8 cellular contexts compared by ENCODE assay signal in genomic region chr11:122656631-122657101, GRCh38. TPM values are rescaled to one million over a fixed set of nuclear protein-coding genes. Genes with fewer than 3 reads are reported as not detected.
DNase-seq lines count a peak whose midpoint lies in the region; ATAC-seq and TF ChIP-seq lines count a peak whose summit lies in the region.

No MANE protein-coding gene starts in this region.

- H3K27ac Mint-ChIP-seq in IgD-negative memory B cell: peak overlapping the region in 1 of 3 donors; percentile 56
- H3K27ac Mint-ChIP-seq in activated CD8-positive, alpha-beta T cell treated with anti-CD3 and anti-CD28 coated beads for 36 hours: peak overlapping the region; percentile 91
- peak overlapping the region; percentile 83 to 93 for H3K27ac Mint-ChIP-seq in stimulated activated naive CD8-positive, alpha-beta T cell treated with anti-CD3 and anti-CD28 coated beads, Interleukin-15, amount 100 ng/mL, for 72 hours

- ATAC-seq in activated CD8-positive, alpha-beta T cell treated with anti-CD3 and anti-CD28 coated beads for 36 hours: peak; percentile 45
- peak; percentile 61 for ATAC-seq in stimulated activated naive CD8-positive, alpha-beta T cell treated with anti-CD3 and anti-CD28 coated beads, Interleukin-15, amount 100 ng/mL, for 72 hours
- ATAC-seq in HG03520 (IDR thresholded peaks at IDR 0.05; ENCODE audit: unreplicated experiment): no peak

- POLR2A ChIA-PET in activated CD8-positive, alpha-beta T cell treated with anti-CD3 and anti-CD28 coated beads for 36 hours (lab: Charles Lee): interaction anchor here (1.0 to 3.8 kb wide), 17 partner anchors 10 to 200 kb away, joined by 3 to 32 read pairs (median 4); no protein-coding TSS in a partner anchor

- no peaks in the 10 kb centered on the region for H3K9me3 ChIP-seq in esophagus (ENCODE audit: control insufficient read depth in 2 of 2, insufficient read depth in 1 of 2, low read depth in 1 of 2, low read length in 1 of 2)

- peak overlapping the region; percentile 75 to 88 for H3K27ac ChIP-seq in esophagus (ENCODE audit: low read depth in 2 of 2, low read length in 1 of 2)

- peaks cover 1% of the 10 kb centered on the region for H3K36me3 Mint-ChIP-seq in IgD-negative memory B cell
- H3K36me3 Mint-ChIP-seq in activated CD8-positive, alpha-beta T cell treated with anti-CD3 and anti-CD28 coated beads for 36 hours (ENCODE audit: low read depth): peaks cover 10% of the 10 kb centered on the region

- H3K9me3 Mint-ChIP-seq in IgD-negative memory B cell: no peaks in the 10 kb centered on the region
- H3K9me3 Mint-ChIP-seq in activated CD8-positive, alpha-beta T cell treated with anti-CD3 and anti-CD28 coated beads for 36 hours: no peaks in the 10 kb centered on the region
- no peaks in the 10 kb centered on the region for H3K9me3 Mint-ChIP-seq in stimulated activated naive CD8-positive, alpha-beta T cell treated with anti-CD3 and anti-CD28 coated beads, Interleukin-15, amount 100 ng/mL, for 72 hours

- H3K4me3 ChIP-seq in esophagus (ENCODE audit: low read depth in 1 of 2, low read length in 2 of 2): peak overlapping the region; percentile 64 to 92

- H3K27me3 ChIP-seq in esophagus (ENCODE audit: control insufficient read depth in 1 of 2, insufficient read depth in 2 of 2, low read length in 2 of 2): no peaks in the 10 kb centered on the region

- DNase-seq in Caki2 (ENCODE audit: low read depth) (peak; percentile 48), myocyte (ENCODE audit: low read depth) (peak; percentile 37), OCI-M1 (lab: John Stamatoyannopoulos, UW) (no peak)
- peak; percentile 59 for DNase-seq in activated CD8-positive, alpha-beta T cell treated with anti-CD3 and anti-CD28 coated beads for 36 hours
- peak; percentile 40 to 44 for DNase-seq in stimulated activated naive CD8-positive, alpha-beta T cell treated with anti-CD3 and anti-CD28 coated beads, Interleukin-15, amount 100 ng/mL, for 72 hours

- in situ Hi-C loops in Caki2 (cut with HindIII; ENCODE audit: low pct_unique_long_range_greater_than_20kb, low sequenced_read_pairs): no loop called here

- TF ChIP-seq CTCF in activated CD8-positive, alpha-beta T cell treated with anti-CD3 and anti-CD28 coated beads for 36 hours (IDR thresholded peaks at IDR 0.05): no peak

- intact Hi-C loops in activated CD8-positive, alpha-beta T cell treated with anti-CD3 and anti-CD28 coated beads for 36 hours (cut with micrococcal nuclease): loop anchor here (5.0 kb wide), 1 partner anchor 101 kb away; no protein-coding TSS in a partner anchor

- WGBS in esophagus, 2 donors: 0 to 3% methylated on average over 25 of the region's 25 CpGs

- no peaks in the 10 kb centered on the region for H3K36me3 ChIP-seq in esophagus (ENCODE audit: control insufficient read depth in 2 of 2, insufficient read depth in 2 of 2, low read length in 1 of 2)

- peaks cover 5 to 13% (median 5%) of the 10 kb centered on the region in 3 donors for H3K4me1 Mint-ChIP-seq in IgD-negative memory B cell
- peaks cover 36% of the 10 kb centered on the region for H3K4me1 Mint-ChIP-seq in activated CD8-positive, alpha-beta T cell treated with anti-CD3 and anti-CD28 coated beads for 36 hours (ENCODE audit: low read depth)
- H3K4me1 Mint-ChIP-seq in stimulated activated naive CD8-positive, alpha-beta T cell treated with anti-CD3 and anti-CD28 coated beads, Interleukin-15, amount 100 ng/mL, for 72 hours: peaks cover 58% of the 10 kb centered on the region

- peak overlapping the region; percentile 93 to 99 (median 98) for H3K4me3 Mint-ChIP-seq in IgD-negative memory B cell
- peak overlapping the region; percentile 97 for H3K4me3 Mint-ChIP-seq in activated CD8-positive, alpha-beta T cell treated with anti-CD3 and anti-CD28 coated beads for 36 hours
- peak overlapping the region; percentile 91 to 92 for H3K4me3 Mint-ChIP-seq in stimulated activated naive CD8-positive, alpha-beta T cell treated with anti-CD3 and anti-CD28 coated beads, Interleukin-15, amount 100 ng/mL, for 72 hours

- peaks cover 3 to 11% of the 10 kb centered on the region in 2 donors for H3K4me1 ChIP-seq in esophagus (ENCODE audit: control insufficient read depth in 2 of 2, insufficient read depth in 2 of 2, low read length in 1 of 2)

- peaks cover 14% of the 10 kb centered on the region for H3K27me3 Mint-ChIP-seq in IgD-negative memory B cell
- H3K27me3 Mint-ChIP-seq in activated CD8-positive, alpha-beta T cell treated with anti-CD3 and anti-CD28 coated beads for 36 hours: no peaks in the 10 kb centered on the region
- H3K27me3 Mint-ChIP-seq in stimulated activated naive CD8-positive, alpha-beta T cell treated with anti-CD3 and anti-CD28 coated beads, Interleukin-15, amount 100 ng/mL, for 72 hours: peaks cover 27% of the 10 kb centered on the region

- CTCF ChIA-PET in activated CD8-positive, alpha-beta T cell treated with anti-CD3 and anti-CD28 coated beads for 36 hours (lab: Charles Lee): interaction anchor here (0.6 to 5.6 kb wide), 32 partner anchors 8 to 198 kb away, joined by 3 to 88 read pairs (median 6); no protein-coding TSS in a partner anchor

RNA-seq across cellular contexts. Expression of gene UBASH3B, which starts 1.1 kb away (rescaled TPM):
- 29.4 and 31.6 TPM in 2 replicates for total RNA-seq in Caki2 (2014; rRNA removed; shearing (Covaris generic); ENCODE audit: low replicate concordance)
- 1.3 TPM for polyA plus RNA-seq in IgD-negative memory B cell
- 10 to 100 TPM; 36.1 to 40.6 TPM for total RNA-seq in activated CD8-positive, alpha-beta T cell treated with anti-CD3 and anti-CD28 coated beads for 36 hours
- polyA plus RNA-seq in esophagus: under 1 TPM; 0.69 to 0.91 TPM
- 8.8 and 13.1 TPM in 2 replicates for total RNA-seq in myocyte
- polyA plus RNA-seq in myocyte (2012): 7.3 TPM
